In the genomic region with DNA sequence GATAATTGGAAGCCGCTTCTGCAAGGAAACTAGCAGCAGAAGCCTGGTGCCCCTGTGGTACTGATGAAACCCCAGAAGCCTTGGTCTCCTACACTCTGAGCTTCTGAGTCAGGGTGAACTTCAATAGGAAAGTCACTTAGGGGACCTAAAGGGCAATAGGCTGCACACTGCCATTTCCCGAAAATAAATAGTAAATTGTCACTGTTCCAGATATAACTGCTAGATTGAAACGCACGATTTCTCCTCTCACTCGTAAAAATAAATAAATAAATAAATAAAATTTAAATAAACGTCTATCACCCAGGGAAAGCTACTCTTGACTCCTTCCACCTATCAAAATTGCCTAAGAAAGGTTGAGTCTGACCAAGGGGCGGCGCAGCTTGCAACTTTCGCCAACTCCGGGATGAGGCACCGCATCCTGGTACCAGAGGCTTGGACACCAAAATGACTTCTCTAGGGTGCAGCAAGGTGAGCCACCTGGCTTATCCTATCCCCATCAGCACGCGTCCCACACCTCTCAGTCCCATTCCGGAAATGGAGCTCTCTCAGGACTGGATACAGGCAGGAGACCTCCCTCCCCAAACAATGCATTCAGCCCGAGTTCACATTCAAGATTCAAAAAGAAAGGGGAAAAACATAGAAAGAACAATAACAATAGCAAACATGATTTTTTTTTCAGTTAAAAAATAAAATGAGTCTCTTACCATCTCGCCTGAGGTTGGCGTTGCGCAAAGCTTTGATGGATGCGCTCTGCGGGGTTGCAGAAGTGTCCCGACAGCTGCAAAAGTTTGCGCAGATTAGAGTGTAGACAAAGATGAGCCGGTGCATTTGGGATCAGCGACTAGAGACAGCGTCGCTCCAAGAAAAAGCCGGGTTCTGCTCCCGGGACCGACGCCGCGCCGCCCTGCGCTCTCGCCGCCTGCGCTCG, we compare ENCODE assay signal across 1 cellular context.
TF ChIP-seq lines count a peak whose summit lies in the region.

No MANE protein-coding gene starts in this region.

TF ChIP-seq in GM12878, 131 proteins besides CTCF, POLR2A, EP300 and RAD21 (continued from another document):
- TF ChIP-seq, protein P1, sequence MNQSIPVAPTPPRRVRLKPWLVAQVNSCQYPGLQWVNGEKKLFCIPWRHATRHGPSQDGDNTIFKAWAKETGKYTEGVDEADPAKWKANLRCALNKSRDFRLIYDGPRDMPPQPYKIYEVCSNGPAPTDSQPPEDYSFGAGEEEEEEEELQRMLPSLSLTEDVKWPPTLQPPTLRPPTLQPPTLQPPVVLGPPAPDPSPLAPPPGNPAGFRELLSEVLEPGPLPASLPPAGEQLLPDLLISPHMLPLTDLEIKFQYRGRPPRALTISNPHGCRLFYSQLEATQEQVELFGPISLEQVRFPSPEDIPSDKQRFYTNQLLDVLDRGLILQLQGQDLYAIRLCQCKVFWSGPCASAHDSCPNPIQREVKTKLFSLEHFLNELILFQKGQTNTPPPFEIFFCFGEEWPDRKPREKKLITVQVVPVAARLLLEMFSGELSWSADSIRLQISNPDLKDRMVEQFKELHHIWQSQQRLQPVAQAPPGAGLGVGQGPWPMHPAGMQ (IDR thresholded peaks at IDR 0.05; ENCODE audit: borderline replicate concordance), result no peak
- TF ChIP-seq RBBP5 (conservative IDR thresholded peaks at IDR 0.05) (no peak), CBX5 (IDR thresholded peaks at IDR 0.05; ENCODE audit: low read depth) (no peak), IKZF2 (IDR thresholded peaks at IDR 0.05) (no peak), SMAD1 (IDR thresholded peaks at IDR 0.05; ENCODE audit: low read depth, partially characterized antibody) (no peak), ASH2L (IDR thresholded peaks at IDR 0.05; ENCODE audit: borderline replicate concordance, low read depth) (no peak), TCF3 (IDR thresholded peaks at IDR 0.05; ENCODE audit: borderline replicate concordance, insufficient read depth, low read depth, low read length) (no peak), ZNF384 (IDR thresholded peaks at IDR 0.05; ENCODE audit: borderline replicate concordance, low read depth, low read length) (no peak)
- TF ChIP-seq, protein P2, sequence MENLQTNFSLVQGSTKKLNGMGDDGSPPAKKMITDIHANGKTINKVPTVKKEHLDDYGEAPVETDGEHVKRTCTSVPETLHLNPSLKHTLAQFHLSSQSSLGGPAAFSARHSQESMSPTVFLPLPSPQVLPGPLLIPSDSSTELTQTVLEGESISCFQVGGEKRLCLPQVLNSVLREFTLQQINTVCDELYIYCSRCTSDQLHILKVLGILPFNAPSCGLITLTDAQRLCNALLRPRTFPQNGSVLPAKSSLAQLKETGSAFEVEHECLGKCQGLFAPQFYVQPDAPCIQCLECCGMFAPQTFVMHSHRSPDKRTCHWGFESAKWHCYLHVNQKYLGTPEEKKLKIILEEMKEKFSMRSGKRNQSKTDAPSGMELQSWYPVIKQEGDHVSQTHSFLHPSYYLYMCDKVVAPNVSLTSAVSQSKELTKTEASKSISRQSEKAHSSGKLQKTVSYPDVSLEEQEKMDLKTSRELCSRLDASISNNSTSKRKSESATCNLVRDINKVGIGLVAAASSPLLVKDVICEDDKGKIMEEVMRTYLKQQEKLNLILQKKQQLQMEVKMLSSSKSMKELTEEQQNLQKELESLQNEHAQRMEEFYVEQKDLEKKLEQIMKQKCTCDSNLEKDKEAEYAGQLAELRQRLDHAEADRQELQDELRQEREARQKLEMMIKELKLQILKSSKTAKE (IDR thresholded peaks at IDR 0.05; ENCODE audit: low read depth, poor library complexity, severe bottlenecking), result no peak
TF ChIP-seq in GM12878: peak in this region for 0.
